In genomic region chr15:92638709-92639365, GRCh38 we compare ENCODE assay signal across 1 cellular context.
TF ChIP-seq lines count a peak whose summit lies in the region.

No MANE protein-coding gene starts in this region.

TF ChIP-seq in GM12878, 131 proteins besides CTCF, POLR2A, EP300 and RAD21 (continued from another document):
- TF ChIP-seq E2F4 (IDR thresholded peaks at IDR 0.05; ENCODE audit: low read depth, low read length) (no peak), SIN3A (IDR thresholded peaks at IDR 0.05; ENCODE audit: low read depth, low read length) (no peak)
